1 cellular context compared by ENCODE assay signal in the genomic region with DNA sequence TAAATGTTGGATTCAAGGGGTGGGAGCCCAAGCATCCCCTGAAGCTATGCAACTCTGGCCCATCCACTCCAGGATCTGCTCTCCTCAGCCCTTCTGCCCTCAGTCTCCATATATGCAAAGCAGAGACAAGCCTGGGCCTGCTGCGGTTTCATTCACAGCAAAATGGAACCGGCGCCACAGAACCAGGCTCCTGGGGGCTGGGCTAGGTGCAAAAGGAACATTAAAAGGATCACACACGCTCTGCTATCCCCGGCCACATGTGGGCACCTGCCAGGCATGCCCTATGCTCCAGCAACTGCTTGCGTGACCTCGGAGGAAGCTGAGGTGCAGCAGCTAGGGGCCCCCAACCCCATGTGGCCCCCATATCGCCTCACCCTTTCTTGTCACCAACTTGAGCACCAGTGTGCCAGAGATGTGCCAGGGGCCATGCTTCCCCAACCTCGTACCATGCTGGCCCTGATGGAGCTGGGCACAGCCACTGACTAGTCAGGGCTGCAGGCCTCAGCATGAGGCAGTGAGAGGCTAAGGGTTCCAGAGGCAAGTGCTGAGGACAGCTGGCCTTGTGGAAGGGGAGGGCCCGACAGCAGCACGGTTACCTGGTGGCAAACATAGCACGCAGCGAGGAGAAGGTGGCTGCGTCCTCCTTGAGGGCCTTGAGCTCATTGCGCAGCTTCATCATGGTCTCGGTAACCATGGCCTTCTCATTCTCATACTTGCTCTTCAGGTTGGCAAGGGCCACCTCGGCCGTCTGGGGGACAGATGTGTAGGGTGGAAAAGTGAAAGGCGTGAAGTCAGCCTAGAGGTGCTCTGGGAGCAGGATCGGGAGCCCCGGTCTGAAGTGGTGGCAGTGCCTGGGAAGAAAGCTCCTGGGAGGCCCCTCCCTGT.
TF ChIP-seq lines count a peak whose summit lies in the region.

No MANE protein-coding gene starts in this region.

TF ChIP-seq in GM12878, 131 proteins besides CTCF, POLR2A, EP300 and RAD21:
- TF ChIP-seq MXI1 (IDR thresholded peaks at IDR 0.05; ENCODE audit: low read depth, low read length) (no peak), ZNF207 (IDR thresholded peaks at IDR 0.05; ENCODE audit: borderline replicate concordance) (no peak), E2F4 (IDR thresholded peaks at IDR 0.05; ENCODE audit: low read depth, low read length) (no peak), BMI1 (IDR thresholded peaks at IDR 0.05; ENCODE audit: borderline replicate concordance) (no peak), RB1 (IDR thresholded peaks at IDR 0.05; ENCODE audit: borderline replicate concordance) (no peak), TCF3 (IDR thresholded peaks at IDR 0.05; ENCODE audit: borderline replicate concordance, insufficient read depth, low read depth, low read length) (no peak), YY1 (IDR thresholded peaks at IDR 0.05; ENCODE audit: low read depth, low read length) (peak; percentile 50; the same call in 1 of the 2 replicates), PML (IDR thresholded peaks at IDR 0.05; ENCODE audit: low read length) (no peak), IKZF1 (conservative IDR thresholded peaks at IDR 0.05) (0 out of 2 replicates have a peak, but pooled peaks have one; percentile 2), RFX5 (IDR thresholded peaks at IDR 0.05; ENCODE audit: low read depth, low read length) (no peak), ASH2L (IDR thresholded peaks at IDR 0.05; ENCODE audit: borderline replicate concordance, low read depth) (no peak), GABPA (IDR thresholded peaks at IDR 0.05; ENCODE audit: low read depth) (no peak), KAT2A (conservative IDR thresholded peaks at IDR 0.05; ENCODE audit: control insufficient read depth, low read depth, low read length) (no peak), ZSCAN29 (IDR thresholded peaks at IDR 0.05) (no peak), HDAC2 (IDR thresholded peaks at IDR 0.05) (no peak), POU2F2 (IDR thresholded peaks at IDR 0.05; ENCODE audit: borderline replicate concordance, low read depth, low read length) (peak; percentile 98), NR2C1 (IDR thresholded peaks at IDR 0.05) (no peak), RUNX3 (IDR thresholded peaks at IDR 0.05; ENCODE audit: low read length) (peak; percentile 89), EED (IDR thresholded peaks at IDR 0.05; ENCODE audit: low read depth) (peak; percentile 32; the same call in 1 of the 2 replicates)
